Comparison of ENCODE assay signal across 8 cellular contexts in genomic region chr19:20051841-20052768, GRCh38. TPM values are rescaled to one million over a fixed set of nuclear protein-coding genes. Genes with fewer than 3 reads are reported as not detected.
A peak's percentile ranks its signal among the peaks of the same experiment; 100 is the strongest.
DNase-seq lines count a peak whose midpoint lies in the region; ATAC-seq and TF ChIP-seq lines count a peak whose summit lies in the region.

No MANE protein-coding gene starts in this region.

- peak overlapping the region; percentile 90 for H3K4me3 Mint-ChIP-seq in T-helper 2 cell treated with Interferon-gamma antibody and Interleukin-4, amounts not matched to agents 5 μg/mL and 100 μg/mL, for 36 hours

- H3K36me3 Mint-ChIP-seq in T-helper 2 cell treated with Interferon-gamma antibody and Interleukin-4, amounts not matched to agents 5 μg/mL and 100 μg/mL, for 36 hours (ENCODE audit: low read depth) = no peaks in the 10 kb centered on the region

- peak overlapping the region; percentile 56 for H3K27ac Mint-ChIP-seq in T-helper 2 cell treated with Interferon-gamma antibody and Interleukin-4, amounts not matched to agents 5 μg/mL and 100 μg/mL, for 36 hours

- H3K36me3 ChIP-seq in body of pancreas (replicated peaks in 1 of 2; ENCODE audit: insufficient read depth in 1 of 2, low read depth in 2 of 2) = no peaks in the 10 kb centered on the region

- peaks cover 6% of the 10 kb centered on the region for H3K4me1 ChIP-seq in body of pancreas

- WGBS in body of pancreas, 2 donors = 0 to 1% methylated on average over 13 to 43 of the region's 43 CpGs

- H3K4me1 Mint-ChIP-seq in T-helper 2 cell treated with Interferon-gamma antibody and Interleukin-4, amounts not matched to agents 5 μg/mL and 100 μg/mL, for 36 hours (ENCODE audit: low read depth) = no peaks in the 10 kb centered on the region

- no peaks in the 10 kb centered on the region for H3K27me3 ChIP-seq in body of pancreas

- H3K9me3 ChIP-seq in body of pancreas = no peaks in the 10 kb centered on the region

- peak; percentile 97 for DNase-seq in DMS79 (lab: John Stamatoyannopoulos, UW)
- DNase-seq in H4 (ENCODE audit: low spot score) = peak; percentile 97
- DNase-seq in NCI-H1048 (lab: John Stamatoyannopoulos, UW) = peak; percentile 91
- DNase-seq in T-helper 2 cell treated with Interferon-gamma antibody and Interleukin-4, amounts not matched to agents 5 μg/mL and 100 μg/mL, for 36 hours (ENCODE audit: low spot score) = peak; percentile 44
- peak; percentile 98 to 99 (median 98) for DNase-seq in body of pancreas
- DNase-seq in iPS DF 19.7 (ENCODE audit: low read depth, low spot score) = peak; percentile 100
- DNase-seq in retinal pigment epithelial cell (ENCODE audit: low read depth) = peak; percentile 98
- no peak for DNase-seq in NOMO-1 (lab: John Stamatoyannopoulos, UW; ENCODE audit: unreplicated experiment in 2 of 2)

- H3K4me3 ChIP-seq in body of pancreas = peak overlapping the region; percentile 31 to 51
- H3K4me3 ChIP-seq in retinal pigment epithelial cell (ENCODE audit: low read length) = peak overlapping the region; percentile 79

- peak; percentile 49 to 91 (median 81) for TF ChIP-seq POLR2A in body of pancreas (IDR thresholded peaks at IDR 0.05)

- TF ChIP-seq CTCF in body of pancreas (IDR thresholded peaks at IDR 0.05) (peak in 4 of 7 experiments; percentile 35 to 44 (median 41)), retinal pigment epithelial cell (conservative IDR thresholded peaks at IDR 0.05; ENCODE audit: low read depth, low read length) (no peak)

- peak overlapping the region; percentile 80 to 89 (median 86) for H3K27ac ChIP-seq in body of pancreas

- H3K27me3 Mint-ChIP-seq in T-helper 2 cell treated with Interferon-gamma antibody and Interleukin-4, amounts not matched to agents 5 μg/mL and 100 μg/mL, for 36 hours (ENCODE audit: low read depth) = no peaks in the 10 kb centered on the region

- intact Hi-C loops in body of pancreas (cut with DNase I) = no loop called here

- ATAC-seq in body of pancreas = peak; percentile 98

- H3K9me3 Mint-ChIP-seq in T-helper 2 cell treated with Interferon-gamma antibody and Interleukin-4, amounts not matched to agents 5 μg/mL and 100 μg/mL, for 36 hours = peaks cover 21% of the 10 kb centered on the region

RNA-seq across cellular contexts. Expression of gene ZNF682, which starts 12.8 kb away (rescaled TPM):
- total RNA-seq in H4 (2014; rRNA removed; shearing (Covaris generic)) = 2.1 and 15.0 TPM in 2 replicates
- 1 to 10 TPM; 3.0 to 8.6 TPM for total RNA-seq in body of pancreas

RNA-seq across cellular contexts. Expression of gene ZNF90, which starts 25.7 kb away (rescaled TPM):
- total RNA-seq in H4 (2014; rRNA removed; shearing (Covaris generic)) = 1.7 and 2.6 TPM in 2 replicates
- total RNA-seq in body of pancreas = 10 to 100 TPM in 1 of 2 donors, 1 to 10 TPM in 1; 6.7 to 13.5 TPM

Comparison
In these comparisons a context has a peak if more than half of its experiments do, and no peak if none do; other contexts are left out.
1. DNase-seq: peak in DMS79 (single experiment), H4 (single experiment), NCI-H1048 (single experiment), T-helper 2 cell treated with Interferon-gamma antibody and Interleukin-4, amounts not matched to agents 5 μg/mL and 100 μg/mL, for 36 hours (single experiment), body of pancreas (4 of 4), iPS DF 19.7 (single experiment) and retinal pigment epithelial cell (single experiment); none in NOMO-1 (0 of 2).